ENCODE assay signal across 18 cellular contexts in the genomic region with DNA sequence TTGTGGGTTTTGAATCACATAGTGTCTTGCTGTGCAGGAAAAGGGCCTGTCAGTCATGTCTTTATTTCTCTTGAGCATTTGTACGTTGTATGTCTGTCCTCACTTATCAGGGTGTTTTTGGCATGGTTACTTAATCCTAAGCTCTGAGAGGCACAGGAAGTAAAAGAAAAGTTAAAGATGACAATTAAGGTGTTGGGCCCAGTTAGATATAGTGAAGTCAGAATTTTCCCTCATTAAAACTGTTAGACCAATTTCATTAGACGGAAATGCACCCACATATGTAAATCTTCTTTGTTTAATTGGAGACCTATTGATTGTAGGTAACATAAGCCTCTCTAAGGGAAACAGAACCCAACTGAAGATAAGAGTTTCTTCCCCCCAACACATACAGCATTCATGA.
"Had no signal": no experiment of that assay in that cellular context is flagged by ENCODE, and none has a peak within 500 bp of the region (broad histone marks: within the 10 kb centered on the region; RNA-seq: fewer than 3 reads in every experiment).

No MANE protein-coding gene starts in this region.

- H3K4me1 ChIP-seq: colonic mucosa had no signal

- H3K27me3 ChIP-seq: body of pancreas, colonic mucosa, ovary, tibial artery had no signal

- ATAC-seq: activated CD8-positive, alpha-beta T cell treated with anti-CD3 and anti-CD28 coated beads for 36 hours; body of pancreas; lower lobe of right lung; natural killer cell; sciatic nerve; stimulated activated effector memory CD8-positive, alpha-beta T cell treated with anti-CD3 and anti-CD28 coated beads, Interleukin-12 subunit alpha, Interleukin-12 subunit beta, amount 100 ng/mL, for 72 hours; T-helper 17 cell had no signal

- DNase-seq: activated CD4-positive, alpha-beta T cell treated with anti-CD3 and anti-CD28 coated beads for 48 hours; activated CD4-positive, CD25-positive, alpha-beta regulatory T cell; activated CD8-positive, alpha-beta T cell treated with anti-CD3 and anti-CD28 coated beads for 36 hours; activated naive CD4-positive, alpha-beta T cell treated with Interleukin-2 at 50 U/mL for 16 hours; activated naive CD8-positive, alpha-beta T cell treated with anti-CD3 and anti-CD28 coated beads, Interleukin-2, amount 10 ng/mL, durations not matched to agents 7 days and 5 days; activated T-cell treated with anti-CD3 and anti-CD28 coated beads, Interleukin-2, amount 50 U/mL, for 1 hour; amygdala; body of pancreas; colonic mucosa; left cardiac atrium; lower lobe of right lung; natural killer cell; ovary; stimulated activated CD4-positive, alpha-beta T cell treated with anti-CD3 and anti-CD28 coated beads, Interleukin-4, amount 100 ng/mL, for 24 hours; T-helper 17 cell; tibial artery had no signal

- H3K36me3 ChIP-seq: colonic mucosa, lower lobe of right lung, ovary had no signal

- H3K9me3 ChIP-seq: body of pancreas, colonic mucosa, lower lobe of right lung, ovary, tibial artery had no signal

- H3K27ac ChIP-seq: body of pancreas, colonic mucosa, lower lobe of right lung, ovary had no signal

- H3K4me3 ChIP-seq: body of pancreas, colonic mucosa, lower lobe of right lung, ovary, tibial artery had no signal
